ENCODE assay signal across 1 cellular context in the genomic region with DNA sequence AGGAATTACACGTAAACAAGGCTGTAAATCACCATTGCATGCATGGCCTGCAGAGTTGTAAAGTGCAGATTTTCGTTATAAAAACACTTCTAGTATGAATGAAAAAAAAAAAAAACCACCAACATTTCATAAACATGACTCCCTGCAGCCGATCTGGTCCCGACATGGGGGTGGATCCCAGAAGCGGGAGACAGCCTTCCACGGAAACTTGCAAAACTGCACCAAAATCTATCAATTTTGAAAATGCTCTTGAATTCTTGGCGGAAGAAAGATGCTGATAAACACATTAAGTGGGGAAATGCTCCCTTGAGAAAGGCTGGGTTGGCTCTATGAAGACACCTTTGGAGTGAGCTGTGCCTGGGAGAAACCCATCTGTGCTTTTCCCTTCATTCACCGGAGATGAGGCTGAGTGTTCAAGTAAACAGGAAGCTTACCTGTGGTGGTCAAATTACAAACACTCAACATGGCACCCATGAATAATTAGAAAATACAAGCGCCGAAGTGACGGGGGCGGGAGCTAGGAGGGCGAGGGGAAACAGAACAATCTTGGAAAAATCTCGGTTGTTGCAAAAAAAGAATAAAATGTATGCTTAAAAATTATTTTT.
TF ChIP-seq lines count a peak whose summit lies in the region.

No MANE protein-coding gene starts in this region.

TF ChIP-seq in SK-N-SH, 30 proteins besides CTCF, POLR2A, EP300 and RAD21 (continued from another document):
- TF ChIP-seq ZBTB33 (IDR thresholded peaks at IDR 0.05; ENCODE audit: borderline replicate concordance, low read depth) = no peak
TF ChIP-seq in SK-N-SH: peak in this region for 0.
